8 cellular contexts compared by ENCODE assay signal in the genomic region with DNA sequence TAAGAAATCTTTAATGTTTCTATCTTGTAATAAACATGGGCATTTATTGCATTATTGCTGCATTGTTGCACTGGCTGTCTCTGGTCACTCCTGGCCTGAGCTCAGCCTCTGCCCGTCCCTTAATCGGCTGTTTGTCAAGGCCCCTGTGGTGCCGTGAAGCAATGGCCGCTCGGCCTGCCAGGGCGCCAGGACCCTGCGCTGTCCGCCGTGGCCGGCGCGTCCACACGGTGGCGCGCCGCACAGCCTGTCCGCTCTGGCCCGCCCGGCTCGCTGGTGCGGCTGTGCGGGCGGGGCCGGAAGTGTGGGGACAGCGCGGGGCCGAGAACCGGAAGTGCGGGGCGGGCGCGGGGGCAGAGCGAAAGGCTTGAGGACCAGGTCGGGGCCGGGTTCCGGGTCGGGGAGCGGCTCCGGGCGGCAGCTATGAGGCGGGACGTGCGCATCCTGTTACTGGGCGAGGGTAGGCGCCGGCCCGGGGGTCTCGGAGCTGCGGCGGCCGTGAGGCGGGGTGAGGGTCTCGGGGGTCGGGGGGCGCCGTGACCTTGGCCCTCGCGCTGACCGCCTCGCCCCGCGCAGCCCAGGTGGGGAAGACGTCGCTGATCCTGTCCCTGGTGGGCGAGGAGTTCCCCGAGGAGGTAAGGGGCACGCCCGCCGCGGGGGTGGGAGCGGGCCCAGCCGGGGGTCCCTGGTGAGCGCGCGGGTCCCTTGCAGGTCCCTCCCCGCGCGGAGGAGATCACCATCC. TPM values are rescaled to one million over a fixed set of nuclear protein-coding genes. Genes with fewer than 3 reads are reported as not detected.
DNase-seq lines count a peak whose midpoint lies in the region; ATAC-seq, FAIRE-seq and TF ChIP-seq lines count a peak whose summit lies in the region.

Gene RHOT2 (plus strand): TSS at position 353 of the 739 bp plus-strand sequence. CDS start 68 bp downstream, at position 421.

- peaks cover 0 to 23% of the 10 kb centered on the region in 2 donors for H3K4me1 ChIP-seq in right atrium auricular region

- peaks cover 37% of the 10 kb centered on the region for H3K36me3 ChIP-seq in right atrium auricular region

- peak; percentile 96 to 97 for TF ChIP-seq CTCF in right atrium auricular region (IDR thresholded peaks at IDR 0.05)

- peak; percentile 98 for DNase-seq in GM12892 (ENCODE audit: insufficient read length)
- DNase-seq in NCI-H187 treated with DMSO at 0.1 percent for 48 hours (lab: John Stamatoyannopoulos, UW), result peak; percentile 83
- DNase-seq in right atrium auricular region (ENCODE audit: low spot score), result peak; percentile 91
- DNase-seq in putamen (ENCODE audit: low spot score), result peak; percentile 92
- DNase-seq in urothelium cell line (ENCODE audit: low spot score), result peak; percentile 92

- FAIRE-seq in GM12892 (lab: Jason Lieb, UNC), result peak; percentile 100
- peak; percentile 94 for FAIRE-seq in urothelium cell line (lab: Jason Lieb, UNC)

- peak; percentile 89 for ATAC-seq in HG02885 (IDR thresholded peaks at IDR 0.05; ENCODE audit: poor library complexity, unreplicated experiment)

- peak within 1 kb of the TSS; percentile 85 for H3K27ac ChIP-seq in angular gyrus (ENCODE audit: low read depth, low read length)
- peak within 1 kb of the TSS; percentile 90 to 92 for H3K27ac ChIP-seq in right atrium auricular region

- H3K27me3 ChIP-seq in right atrium auricular region, result no peaks in the 10 kb centered on the region

- peak; percentile 86 for TF ChIP-seq POLR2A in GM12892 (IDR thresholded peaks at IDR 0.05; ENCODE audit: low read depth, low read length)

- H3K9me3 ChIP-seq in right atrium auricular region, result no peaks in the 10 kb centered on the region

- H3K4me3 ChIP-seq in right atrium auricular region, result peak within 1 kb of the TSS; percentile 99 to 100

- intact Hi-C loops in T-helper 2 cell treated with Interferon-gamma antibody and Interleukin-4, amounts not matched to agents 100 ng/mL and 5 ng/mL, for 36 hours (cut with micrococcal nuclease), result loop anchor here (1.0 kb wide), 1 partner anchor 11 kb away; no protein-coding TSS in a partner anchor

RNA-seq across cellular contexts. Expression of gene RHOT2, which starts in this region (rescaled TPM):
- polyA plus RNA-seq in GM12892 (2012; ENCODE audit: missing spikeins), result 40.5 TPM
- total RNA-seq in T-helper 2 cell treated with Interferon-gamma antibody and Interleukin-4, amounts not matched to agents 100 ng/mL and 5 ng/mL, for 36 hours, result 130 and 137 TPM in 2 replicates
- 10 to 100 TPM; 37.8 to 42.8 TPM for total RNA-seq in right atrium auricular region

Comparison
In these comparisons a context has a peak if more than half of its experiments do, and no peak if none do; other contexts are left out.
1. Peak in every context shown above with its lines: DNase-seq, ATAC-seq, H3K4me3 ChIP-seq and H3K27ac ChIP-seq.